ENCODE assay signal across 8 cellular contexts in the genomic region with DNA sequence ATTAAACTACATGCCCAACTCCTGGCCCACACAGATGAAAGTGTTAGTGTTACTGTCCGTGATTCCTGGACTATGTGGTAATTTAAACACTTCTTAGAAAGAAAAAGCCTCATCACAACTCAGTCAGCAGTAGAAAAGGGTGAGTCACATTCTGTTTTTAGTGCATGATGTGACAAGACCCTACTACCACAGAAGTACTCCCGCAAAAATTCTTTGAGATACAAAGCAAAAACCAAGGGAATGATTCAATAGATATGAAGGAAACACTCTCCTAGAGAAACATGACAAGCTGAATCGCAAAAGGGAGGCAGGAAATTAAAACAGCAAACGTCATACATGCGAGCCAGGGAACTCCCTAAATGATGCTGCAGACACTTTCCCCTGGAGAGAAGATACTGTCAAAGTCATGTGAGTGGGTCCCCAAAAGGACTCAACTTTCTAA. TPM values are rescaled to one million over a fixed set of nuclear protein-coding genes. Genes with fewer than 3 reads are reported as not detected.
A peak's percentile ranks its signal among the peaks of the same experiment; 100 is the strongest.
DNase-seq lines count a peak whose midpoint lies in the region; ATAC-seq, FAIRE-seq and TF ChIP-seq lines count a peak whose summit lies in the region.

No MANE protein-coding gene starts in this region.

- ATAC-seq in A549, result no peak; a peak in 1 of 6 replicates
- peak; percentile 24 for ATAC-seq in GM18907 (IDR thresholded peaks at IDR 0.05; ENCODE audit: unreplicated experiment)
- no peak for ATAC-seq in HG02763 (IDR thresholded peaks at IDR 0.05; ENCODE audit: unreplicated experiment)
- no peak for ATAC-seq in PC-3

- H3K4me1 ChIP-seq in A549, result peaks cover 23% of the 10 kb centered on the region
- H3K4me1 ChIP-seq in OCI-LY7 (ENCODE audit: insufficient read depth, low read length, poor library complexity, severe bottlenecking), result peaks cover 100% of the 10 kb centered on the region
- H3K4me1 ChIP-seq in PC-3 (ENCODE audit: insufficient read depth, low read length), result 0 out of 2 replicates have a peak, but pooled peaks cover 5% of the 10 kb centered on the region

- TF ChIP-seq POLR2A in A549 (IDR thresholded peaks at IDR 0.05; ENCODE audit: low read length), result no peak

- DNase-seq in A549 (ENCODE audit: low read depth in 1 of 2, low spot score in 1 of 2) (no peak), OCI-LY7 (ENCODE audit: low spot score) (no peak), fibroblast of the conjunctiva (ENCODE audit: low read depth) (peak; percentile 16), NK-92 (lab: John Stamatoyannopoulos, UW; ENCODE audit: unreplicated experiment) (no peak), PC-3 (no peak), KG1 (lab: John Stamatoyannopoulos, UW) (no peak)

- H3K9me2 ChIP-seq in OCI-LY7 (ENCODE audit: insufficient read depth, low read length) (no peaks in the 10 kb centered on the region), PC-3 (replicated peaks; ENCODE audit: low read length) (no peaks in the 10 kb centered on the region)

- WGBS in A549 (ENCODE audit: missing lambda C conversion rate), result 62% methylated on average over 5 of the region's 5 CpGs

- no peak overlapping the region for H2AFZ ChIP-seq in OCI-LY7 (ENCODE audit: low read length)
- H2AFZ ChIP-seq in PC-3 (ENCODE audit: low read length), result no peak overlapping the region

- CTCF ChIA-PET in A549 (lab: Yijun Ruan, JAX) (interaction anchor here (0.9 to 3.9 kb wide), 5 partner anchors 17 to 286 kb away, joined by 3 to 18 read pairs (median 4); no protein-coding TSS in a partner anchor), OCI-LY7 (lab: Charles Lee; ENCODE audit: unreplicated experiment) (no interaction called here), PC-3 (lab: Charles Lee) (no interaction called here)

- H3K36me3 ChIP-seq in OCI-LY7 (ENCODE audit: insufficient read depth, low read length) (peaks cover 76% of the 10 kb centered on the region), PC-3 (ENCODE audit: low read depth, low read length) (peaks cover 2% of the 10 kb centered on the region; the same call in 1 of the 2 replicates)

- POLR2A ChIA-PET in A549 (lab: Yijun Ruan, JAX) (no interaction called here), OCI-LY7 (lab: Charles Lee) (interaction anchor here (0.9 to 1.0 kb wide), 3 partner anchors 59 to 115 kb away, joined by 3 to 5 read pairs (median 5); partner anchors contain the start of genes TXNDC11 and ZC3H7A), PC-3 (lab: Charles Lee; ENCODE audit: unreplicated experiment) (no interaction called here)

- H3K79me2 ChIP-seq in OCI-LY7 (ENCODE audit: insufficient read depth, low read depth, low read length) (peaks cover 65% of the 10 kb centered on the region), PC-3 (ENCODE audit: low read length) (no peaks in the 10 kb centered on the region)

- H3K27ac ChIP-seq in A549 (no peak overlapping the region), OCI-LY7 (ENCODE audit: low read depth, low read length, poor library complexity, severe bottlenecking) (peak overlapping the region; percentile 98), PC-3 (ENCODE audit: low read length) (no peak overlapping the region)

- BruUV-seq in OCI-LY7 (replicated peaks; lab: Mats Ljungman, UMichigan) (no TSS peak), PC-3 (replicated peaks; lab: Mats Ljungman, UMichigan) (no TSS peak)

- intact Hi-C loops in OCI-LY7 (cut with micrococcal nuclease; ENCODE audit: unreplicated experiment), result loop anchor here (1.0 to 5.0 kb wide), 3 partner anchors 54 to 285 kb away; partner anchors contain the start of gene TNFRSF17
- intact Hi-C loops in PC-3 (cut with micrococcal nuclease), result no loop called here

- no peak for FAIRE-seq in A549 (lab: Jason Lieb, UNC)

- H4K20me1 ChIP-seq in OCI-LY7 (ENCODE audit: insufficient read depth, low read length) (no peaks in the 10 kb centered on the region), PC-3 (ENCODE audit: low read length) (no peaks in the 10 kb centered on the region)

- no peak for TF ChIP-seq EP300 in A549 (IDR thresholded peaks at IDR 0.05)

- no peaks in the 10 kb centered on the region for H3F3A ChIP-seq in PC-3 (ENCODE audit: low read length, unreplicated experiment)

- no peaks in the 10 kb centered on the region for H3K27me3 ChIP-seq in PC-3 (ENCODE audit: low read length)

- H3K4me2 ChIP-seq in A549 (no peak overlapping the region; the same call in 2 of the 3 replicates), OCI-LY7 (ENCODE audit: low read length) (peak overlapping the region; percentile 80), PC-3 (ENCODE audit: low read length) (no peak overlapping the region)

- no peaks in the 10 kb centered on the region for H3K9me3 ChIP-seq in A549
- no peaks in the 10 kb centered on the region for H3K9me3 ChIP-seq in OCI-LY7 (ENCODE audit: low read length)
- H3K9me3 ChIP-seq in PC-3 (ENCODE audit: low read length), result no peaks in the 10 kb centered on the region

- TF ChIP-seq RAD21 in A549 (conservative IDR thresholded peaks at IDR 0.05 in 1 of 2, IDR thresholded peaks at IDR 0.05 in 1 of 2), result no peak

- H3K9ac ChIP-seq in PC-3 (ENCODE audit: low read length), result no peak overlapping the region

- H3K4me3 ChIP-seq in A549 (no peak overlapping the region), OCI-LY7 (ENCODE audit: low read depth, low read length, poor library complexity, severe bottlenecking) (peak overlapping the region; percentile 59), PC-3 (ENCODE audit: low read length) (no peak overlapping the region)

- TF ChIP-seq CTCF in A549 (IDR thresholded peaks at IDR 0.05) (no peak), OCI-LY7 (conservative IDR thresholded peaks at IDR 0.05; ENCODE audit: low read length) (no peak), PC-3 (conservative IDR thresholded peaks at IDR 0.05; ENCODE audit: low read depth, low read length) (no peak)

TF ChIP-seq in A549, 52 proteins besides CTCF, POLR2A, EP300 and RAD21:
- TF ChIP-seq FOSL2 (IDR thresholded peaks at IDR 0.05), result no peak
- TF ChIP-seq FOSL2 (CRISPR knock-in tag; IDR thresholded peaks at IDR 0.05), result peak; percentile 44; the same call in 1 of the 2 replicates
- TF ChIP-seq RARB (CRISPR knock-in tag; IDR thresholded peaks at IDR 0.05), result no peak

RNA-seq across cellular contexts. Expression of gene SNN, which starts 14.4 kb away (rescaled TPM):
- polyA plus RNA-seq in A549 (2011; rRNA removed), result 6.3 and 6.7 TPM in 2 replicates
- polyA plus RNA-seq in A549 (2012; cell fraction: cytosol; rRNA removed), result 5.9 and 8.5 TPM in 2 replicates
- 3.6 and 5.0 TPM in 2 replicates for polyA plus RNA-seq in A549 (2012; cell fraction: nucleus; rRNA removed)
- 8.9 to 10.7 TPM (median 9.7 TPM) in 3 replicates for polyA plus RNA-seq in A549 (2017; fragmentation: RNase III; extraction: RNeasy Plus Mini Kit Qiagen cat#74134 plus additional on column Dnase treatment)
- polyA minus RNA-seq in A549 (2011; rRNA and poly(A)+ RNA removed), result 4.3 and 4.4 TPM in 2 replicates
- total RNA-seq in OCI-LY7 (2014; rRNA removed; shearing (Covaris generic)), result 28.3 and 31.8 TPM in 2 replicates
- total RNA-seq in OCI-LY7 (2022), result 27.8 and 31.6 TPM in 2 replicates
- 4.3 and 5.4 TPM in 2 replicates for total RNA-seq in PC-3 (2014; rRNA removed)

RNA-seq across cellular contexts. Expression of gene TXNDC11, which starts 60.0 kb away (rescaled TPM):
- polyA plus RNA-seq in A549 (2011; rRNA removed), result 42.4 and 45.1 TPM in 2 replicates
- 39.8 and 46.9 TPM in 2 replicates for polyA plus RNA-seq in A549 (2012; cell fraction: cytosol; rRNA removed)
- 39.6 and 47.5 TPM in 2 replicates for polyA plus RNA-seq in A549 (2012; cell fraction: nucleus; rRNA removed)
- 22.7 to 26.3 TPM (median 24.1 TPM) in 3 replicates for polyA plus RNA-seq in A549 (2017; fragmentation: RNase III; extraction: RNeasy Plus Mini Kit Qiagen cat#74134 plus additional on column Dnase treatment)
- 28.4 and 40.2 TPM in 2 replicates for polyA minus RNA-seq in A549 (2011; rRNA and poly(A)+ RNA removed)
- 79.8 and 96.0 TPM in 2 replicates for total RNA-seq in OCI-LY7 (2014; rRNA removed; shearing (Covaris generic))
- total RNA-seq in OCI-LY7 (2022), result 88.6 and 96.7 TPM in 2 replicates
- 20.2 and 26.6 TPM in 2 replicates for total RNA-seq in PC-3 (2014; rRNA removed)
